ENCODE assay signal across 19 cellular contexts in the genomic region with DNA sequence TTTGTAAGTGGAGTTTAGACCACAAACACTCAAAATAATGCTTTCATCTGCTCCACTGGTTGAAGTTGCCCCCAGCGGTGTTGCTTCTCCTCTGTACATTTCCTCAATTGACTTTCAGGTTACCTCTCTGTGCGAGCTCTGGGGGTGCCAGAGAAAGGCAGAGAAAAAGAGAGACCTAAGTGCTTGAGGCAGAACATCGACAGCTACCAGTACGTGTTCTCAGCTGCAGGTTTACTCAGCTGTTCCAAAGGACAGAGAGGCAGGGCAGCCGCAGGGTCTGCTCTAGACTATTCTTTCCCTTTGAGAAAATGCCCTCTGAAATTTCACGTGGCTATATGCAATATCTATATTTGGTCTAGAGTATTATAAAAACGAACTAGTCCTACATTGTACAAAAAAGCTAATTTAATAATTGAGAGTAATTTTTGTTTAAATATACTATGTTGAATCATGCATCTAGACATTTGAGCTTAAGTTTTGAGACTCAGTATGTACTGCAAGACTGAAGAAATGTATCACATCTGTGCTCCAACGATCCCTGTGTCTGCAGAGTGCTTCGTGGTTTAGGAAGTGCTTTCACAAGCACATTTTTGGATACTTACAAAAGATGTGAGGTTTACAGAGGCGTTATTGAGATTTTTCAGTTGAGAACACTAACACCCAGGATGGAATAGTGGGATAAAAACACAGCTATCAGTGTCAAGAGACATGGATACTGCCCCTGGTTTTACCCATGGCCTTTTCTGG.
A peak's percentile ranks its signal among the peaks of the same experiment; 100 is the strongest.
DNase-seq lines count a peak whose midpoint lies in the region; ATAC-seq, FAIRE-seq and TF ChIP-seq lines count a peak whose summit lies in the region.
"Had no signal": no experiment of that assay in that cellular context is flagged by ENCODE, and none has a peak within 500 bp of the region (broad histone marks: within the 10 kb centered on the region; RNA-seq: fewer than 3 reads in every experiment).

No MANE protein-coding gene starts in this region.

- no peak overlapping the region for H3K4me2 ChIP-seq in astrocyte (ENCODE audit: low read length)

- intact Hi-C loops in left lung (cut with DNase I), result no loop called here
- intact Hi-C loops in Right ventricle myocardium superior (cut with DNase I), result no loop called here

- no peak for FAIRE-seq in astrocyte (lab: Jason Lieb, UNC)
- FAIRE-seq: TTC549 had no signal

- peaks cover 14% of the 10 kb centered on the region for H3K4me1 Mint-ChIP-seq in astrocyte (ENCODE audit: low read depth, unreplicated experiment)
- H3K4me1 Mint-ChIP-seq in T-helper 2 cell treated with Interferon-gamma antibody and Interleukin-4, amounts not matched to agents 5 μg/mL and 100 μg/mL, for 36 hours (ENCODE audit: low read depth), result no peaks in the 10 kb centered on the region
- H3K4me1 Mint-ChIP-seq: stimulated activated naive CD8-positive, alpha-beta T cell treated with anti-CD3 and anti-CD28 coated beads, Interleukin-15, amount 100 ng/mL, for 72 hours had no signal

- H3K9me3 ChIP-seq in astrocyte (ENCODE audit: insufficient read depth, low read depth, low read length), result no peaks in the 10 kb centered on the region
- H3K9me3 ChIP-seq in left lung, result peaks cover 0 to 6% of the 10 kb centered on the region in 2 donors
- H3K9me3 ChIP-seq: neutrophil had no signal

- DNase-seq in BJ (ENCODE audit: low read depth), result peak; percentile 39
- DNase-seq in NCI-H1092 treated with DMSO at 0.1 percent for 48 hours (lab: John Stamatoyannopoulos, UW), result peak; percentile 86
- peak; percentile 31 for DNase-seq in astrocyte (ENCODE audit: low read depth)
- DNase-seq in left lung, result no peak
- DNase-seq in T-helper 2 cell treated with Interferon-gamma antibody and Interleukin-4, amounts not matched to agents 5 μg/mL and 100 μg/mL, for 36 hours (ENCODE audit: low spot score), result no peak
- DNase-seq in globus pallidus (ENCODE audit: low spot score), result no peak
- DNase-seq in Right ventricle myocardium superior, result no peak
- DNase-seq: activated CD4-positive, alpha-beta T cell treated with anti-CD3 and anti-CD28 coated beads, Interleukin-2, amount 50 U/mL, for 48 hours; DMS 273 treated with DMSO at 0.1 percent for 48 hours; dorsolateral prefrontal cortex; foreskin keratinocyte; KBM-7; mesendoderm; NCI-H1694; NK-92 treated with Interleukin-12 subunit alpha and Interleukin-12 subunit beta, amount 100 ng/mL, for 24 hours; stimulated activated naive CD8-positive, alpha-beta T cell treated with anti-CD3 and anti-CD28 coated beads, Interleukin-15, amount 100 ng/mL, for 72 hours had no signal

- no peaks in the 10 kb centered on the region for H4K20me1 ChIP-seq in astrocyte (ENCODE audit: insufficient read depth, low read length)

- no peaks in the 10 kb centered on the region for H3K4me1 ChIP-seq in astrocyte (ENCODE audit: insufficient read depth, low read length)
- H3K4me1 ChIP-seq in left lung, result no peaks in the 10 kb centered on the region
- H3K4me1 ChIP-seq: foreskin keratinocyte had no signal

- H3K9me3 Mint-ChIP-seq in astrocyte (ENCODE audit: unreplicated experiment), result no peaks in the 10 kb centered on the region
- peaks cover 30% of the 10 kb centered on the region for H3K9me3 Mint-ChIP-seq in T-helper 2 cell treated with Interferon-gamma antibody and Interleukin-4, amounts not matched to agents 5 μg/mL and 100 μg/mL, for 36 hours

- peak overlapping the region; percentile 87 for H3K27ac Mint-ChIP-seq in astrocyte (ENCODE audit: unreplicated experiment)
- H3K27ac Mint-ChIP-seq in T-helper 2 cell treated with Interferon-gamma antibody and Interleukin-4, amounts not matched to agents 5 μg/mL and 100 μg/mL, for 36 hours, result no peak overlapping the region

- POLR2A ChIA-PET in BJ (lab: Charles Lee), result no interaction called here

- H3K27me3 Mint-ChIP-seq in astrocyte (ENCODE audit: low read depth, unreplicated experiment), result no peaks in the 10 kb centered on the region
- no peaks in the 10 kb centered on the region for H3K27me3 Mint-ChIP-seq in T-helper 2 cell treated with Interferon-gamma antibody and Interleukin-4, amounts not matched to agents 5 μg/mL and 100 μg/mL, for 36 hours (ENCODE audit: low read depth)
- H3K27me3 Mint-ChIP-seq: stimulated activated naive CD8-positive, alpha-beta T cell treated with anti-CD3 and anti-CD28 coated beads, Interleukin-15, amount 100 ng/mL, for 72 hours had no signal

- H3K36me3 ChIP-seq in BJ (ENCODE audit: control insufficient read depth, insufficient read depth, low read length) (no peaks in the 10 kb centered on the region), astrocyte (ENCODE audit: insufficient read depth, low read length) (no peaks in the 10 kb centered on the region), left lung (no peaks in the 10 kb centered on the region)
- H3K36me3 ChIP-seq: neutrophil had no signal

- TF ChIP-seq CTCF in BJ (IDR thresholded peaks at IDR 0.05; ENCODE audit: insufficient read depth, low read depth, low read length) (no peak), astrocyte (IDR thresholded peaks at IDR 0.05; ENCODE audit: insufficient read depth, low read depth, low read length) (no peak), left lung (IDR thresholded peaks at IDR 0.05) (no peak)

- CTCF ChIA-PET in BJ (lab: Yijun Ruan, JAX), result interaction anchor here (0.8 kb wide), 1 partner anchor 232 kb away, joined by 3 read pairs; no protein-coding TSS in a partner anchor

- H3K36me3 Mint-ChIP-seq in astrocyte (ENCODE audit: low read depth, unreplicated experiment), result no peaks in the 10 kb centered on the region
- no peaks in the 10 kb centered on the region for H3K36me3 Mint-ChIP-seq in T-helper 2 cell treated with Interferon-gamma antibody and Interleukin-4, amounts not matched to agents 5 μg/mL and 100 μg/mL, for 36 hours (ENCODE audit: low read depth)

- no peak overlapping the region for H2AFZ ChIP-seq in astrocyte (ENCODE audit: low read depth, low read length)

- no peaks in the 10 kb centered on the region for H3K79me2 ChIP-seq in astrocyte (ENCODE audit: insufficient read depth, low read length)

- no peak overlapping the region for H3K4me3 Mint-ChIP-seq in astrocyte (ENCODE audit: unreplicated experiment)
- no peak overlapping the region for H3K4me3 Mint-ChIP-seq in T-helper 2 cell treated with Interferon-gamma antibody and Interleukin-4, amounts not matched to agents 5 μg/mL and 100 μg/mL, for 36 hours
- H3K4me3 Mint-ChIP-seq: stimulated activated naive CD8-positive, alpha-beta T cell treated with anti-CD3 and anti-CD28 coated beads, Interleukin-15, amount 100 ng/mL, for 72 hours had no signal

- H3K9ac ChIP-seq in astrocyte (ENCODE audit: low read length), result no peak overlapping the region

- H3K27ac ChIP-seq in astrocyte (ENCODE audit: low read depth, low read length), result no peak overlapping the region
- no peak overlapping the region for H3K27ac ChIP-seq in left lung
- H3K27ac ChIP-seq: foreskin keratinocyte, neutrophil had no signal

- H3K4me3 ChIP-seq in BJ (ENCODE audit: low read depth, low read length) (no peak overlapping the region), astrocyte (ENCODE audit: insufficient read depth, low read depth, low read length) (no peak overlapping the region), left lung (no peak overlapping the region)
- H3K4me3 ChIP-seq: dorsolateral prefrontal cortex had no signal

- ATAC-seq in left lung, result peak; percentile 39
- ATAC-seq in GM18870 (IDR thresholded peaks at IDR 0.05; ENCODE audit: unreplicated experiment), result no peak
- ATAC-seq in Right ventricle myocardium superior (ENCODE audit: poor library complexity), result no peak
- ATAC-seq: foreskin keratinocyte; stimulated activated naive CD8-positive, alpha-beta T cell treated with anti-CD3 and anti-CD28 coated beads, Interleukin-15, amount 100 ng/mL, for 72 hours had no signal

- no peaks in the 10 kb centered on the region for H3K27me3 ChIP-seq in BJ (ENCODE audit: control insufficient read depth, insufficient read depth, low read length)
- H3K27me3 ChIP-seq in astrocyte (ENCODE audit: insufficient read depth, low read length), result no peaks in the 10 kb centered on the region
- H3K27me3 ChIP-seq in left lung, result no peaks in the 10 kb centered on the region
- H3K27me3 ChIP-seq: dorsolateral prefrontal cortex, foreskin keratinocyte, neutrophil had no signal

Comparison
In these comparisons a context has a peak if more than half of its experiments do, and no peak if none do; other contexts are left out.
1. DNase-seq: peak in BJ (single experiment), NCI-H1092 treated with DMSO at 0.1 percent for 48 hours (single experiment) and astrocyte (single experiment); none in left lung (0 of 2), T-helper 2 cell treated with Interferon-gamma antibody and Interleukin-4, amounts not matched to agents 5 μg/mL and 100 μg/mL, for 36 hours (single experiment), globus pallidus (single experiment) and Right ventricle myocardium superior (single experiment).